1 cellular context compared by ENCODE assay signal in genomic region chr7:22251906-22252495, GRCh38.
TF ChIP-seq lines count a peak whose summit lies in the region.

No MANE protein-coding gene starts in this region.

TF ChIP-seq in GM23338, 12 proteins besides CTCF, POLR2A, EP300 and RAD21 (continued from another document):
- TF ChIP-seq ZNF462 (CRISPR knock-in tag; IDR thresholded peaks at IDR 0.05) = no peak
- no peak for TF ChIP-seq JUNB (IDR thresholded peaks at IDR 0.05; ENCODE audit: unreplicated experiment)
